In genomic region chr10:17756557-17757208, GRCh38 we compare ENCODE assay signal across 9 cellular contexts. TPM values are rescaled to one million over a fixed set of nuclear protein-coding genes. Genes with fewer than 3 reads are reported as not detected.
DNase-seq lines count a peak whose midpoint lies in the region; ATAC-seq and TF ChIP-seq lines count a peak whose summit lies in the region.
"Had no signal": no experiment of that assay in that cellular context is flagged by ENCODE, and none has a peak within 500 bp of the region (broad histone marks: within the 10 kb centered on the region; RNA-seq: fewer than 3 reads in every experiment).

No MANE protein-coding gene starts in this region.

- no peaks in the 10 kb centered on the region for H3K4me1 ChIP-seq in IMR-90 (ENCODE audit: control insufficient read depth, insufficient read depth, low read length)

- CTCF ChIA-PET in IMR-90 (lab: Yijun Ruan, JAX): no interaction called here

- no peak for TF ChIP-seq CTCF in GM13977 (IDR thresholded peaks at IDR 0.05; ENCODE audit: extremely low read depth, insufficient read depth, missing control alignments)
- no peak for TF ChIP-seq CTCF in IMR-90 (conservative IDR thresholded peaks at IDR 0.05; ENCODE audit: low read depth, low read length)
- no peak for TF ChIP-seq CTCF in foreskin fibroblast (IDR thresholded peaks at IDR 0.05; ENCODE audit: low read depth, low read length)

- H3K4ac ChIP-seq in IMR-90 (ENCODE audit: low read depth, low read length): no peak overlapping the region

- H3K27me3 ChIP-seq in IMR-90 (ENCODE audit: control insufficient read depth, insufficient read depth, low read length): peaks cover 3% of the 10 kb centered on the region; the same call in 1 of the 2 replicates

- TF ChIP-seq RAD21 in IMR-90 (IDR thresholded peaks at IDR 0.05; ENCODE audit: low read length): no peak

- no peak overlapping the region for H2BK120ac ChIP-seq in IMR-90 (ENCODE audit: low read depth, low read length)

- ATAC-seq in GM21528 (IDR thresholded peaks at IDR 0.05; ENCODE audit: low FRiP score, unreplicated experiment) (peak; percentile 91), IMR-90 (ENCODE audit: low read depth) (peak; percentile 21; the same call in 1 of the 2 replicates)

- no peaks in the 10 kb centered on the region for H4K20me1 ChIP-seq in IMR-90 (ENCODE audit: insufficient read depth, low read length)

- no peaks in the 10 kb centered on the region for H3K9me1 ChIP-seq in IMR-90 (ENCODE audit: insufficient read depth, low read length)

- H3K36me3 ChIP-seq in IMR-90 (ENCODE audit: control insufficient read depth, insufficient read depth, low read length): no peaks in the 10 kb centered on the region

- no peak overlapping the region for H2BK20ac ChIP-seq in IMR-90 (ENCODE audit: low read depth, low read length)

- no peak overlapping the region for H4K5ac ChIP-seq in IMR-90 (ENCODE audit: low read depth, low read length)

- in situ Hi-C loops in GM13977 (cut with MboI; ENCODE audit: low pct_unique_long_range_greater_than_20kb, low sequenced_read_pairs, unreplicated experiment) (no loop called here), IMR-90 (cut with MboI; ENCODE audit: low sequenced_read_pairs) (no loop called here), KBM-7 (cut with MboI; ENCODE audit: low pct_unique_long_range_greater_than_20kb, low sequenced_read_pairs) (no loop called here)

- DNase-seq in GM13977 (ENCODE audit: low spot score) (peak; percentile 76), IMR-90 (peak; percentile 22), foreskin fibroblast (no peak), AG08396 (ENCODE audit: low spot score) (no peak), KBM-7 (no peak)
- no peak for DNase-seq in stimulated activated CD4-positive, alpha-beta T cell treated with anti-CD3 and anti-CD28 coated beads, Interleukin-1b, Interleukin-23, amount 100 ng/mL, for 48 hours
- DNase-seq in activated T-cell treated with anti-CD3 and anti-CD28 coated beads, Interleukin-2, amount 50 U/mL, for 48 hours: no peak

- no peaks in the 10 kb centered on the region for H3K9me3 ChIP-seq in IMR-90 (ENCODE audit: control insufficient read depth, insufficient read depth, low read length)

- no TSS peak for BruUV-seq in IMR-90 (replicated peaks; lab: Mats Ljungman, UMichigan)

- no peak overlapping the region for H2BK15ac ChIP-seq in IMR-90 (ENCODE audit: low read depth, low read length)

- no peak overlapping the region for H3K27ac ChIP-seq in IMR-90 (ENCODE audit: insufficient read depth, low read length)
- H3K27ac ChIP-seq: epithelial cell of prostate had no signal

- TF ChIP-seq POLR2A in IMR-90 (IDR thresholded peaks at IDR 0.05; ENCODE audit: low read depth, low read length): no peak

- H3K23ac ChIP-seq in IMR-90 (ENCODE audit: low read depth, low read length): no peak overlapping the region

- no peak overlapping the region for H3K14ac ChIP-seq in IMR-90 (replicated peaks; ENCODE audit: low read depth, low read length)

- POLR2A ChIA-PET in IMR-90 (lab: Charles Lee; ENCODE audit: unreplicated experiment): no interaction called here

- H3K4me3 ChIP-seq in IMR-90 (ENCODE audit: insufficient read depth, low read depth, low read length) (no peak overlapping the region), foreskin fibroblast (ENCODE audit: low read depth in 1 of 2, low read length in 2 of 2) (peak overlapping the region; percentile 1)

- peak overlapping the region; percentile 57 for H2AFZ ChIP-seq in IMR-90 (replicated peaks; ENCODE audit: low read length, poor library complexity)

- WGBS in IMR-90 (ENCODE audit: extremely low coverage in 2 of 2, insufficient read length in 1 of 2), 2 experiments: no CpG with 5 or more reads among the region's 7 CpGs

- no peak overlapping the region for H2BK5ac ChIP-seq in IMR-90 (ENCODE audit: low read depth, low read length, poor library complexity, severe bottlenecking)

- no peak overlapping the region for H4K8ac ChIP-seq in IMR-90 (ENCODE audit: low read depth in 2 of 2, low read length in 2 of 2)

- H2AK9ac ChIP-seq in IMR-90 (replicated peaks; ENCODE audit: low read depth, low read length, poor library complexity): no peak overlapping the region

- no peak overlapping the region for H4K91ac ChIP-seq in IMR-90 (ENCODE audit: insufficient read depth, low read depth, low read length)

- intact Hi-C loops in IMR-90 (cut with micrococcal nuclease): no loop called here

- H3K79me1 ChIP-seq in IMR-90 (ENCODE audit: low read depth in 1 of 2, low read length in 2 of 2): no peaks in the 10 kb centered on the region

- peak overlapping the region; percentile 17; the same call in 1 of the 2 replicates for H3K4me2 ChIP-seq in IMR-90 (ENCODE audit: low read depth, low read length)

- H3K18ac ChIP-seq in IMR-90 (ENCODE audit: low read depth, low read length): no peak overlapping the region

- no peak overlapping the region for H2AK5ac ChIP-seq in IMR-90 (ENCODE audit: low read depth, low read length)

- no peak overlapping the region for H3K9ac ChIP-seq in IMR-90 (ENCODE audit: low read depth, low read length)

- dilution Hi-C loops in IMR-90 (cut with HindIII; ENCODE audit: low sequenced_read_pairs, unreplicated experiment): no loop called here

- no peak overlapping the region for H3K56ac ChIP-seq in IMR-90 (ENCODE audit: extremely low read depth, insufficient read depth, low read length)

TF ChIP-seq in IMR-90, 13 proteins besides CTCF, POLR2A, EP300 and RAD21:
- TF ChIP-seq MAZ (IDR thresholded peaks at IDR 0.05; ENCODE audit: borderline replicate concordance, low read depth, low read length): no peak

RNA-seq across cellular contexts. Expression of gene TMEM236, which starts 4.7 kb away (rescaled TPM):
- total RNA-seq in IMR-90 (2012; rRNA removed): not detected in 2 replicates
- polyA plus RNA-seq in IMR-90 (2012; rRNA removed): not detected in 2 replicates
- 0.01 TPM in 1 of 2 replicates, not detected in the other for polyA plus RNA-seq in IMR-90 (2012; cell fraction: cytosol; rRNA removed)
- polyA plus RNA-seq in IMR-90 (2012; cell fraction: nucleus; rRNA removed; ENCODE audit: low replicate concordance): 0.05 TPM in 1 of 2 replicates, not detected in the other

RNA-seq across cellular contexts. Expression of gene MRC1, which starts 52.5 kb away (rescaled TPM):
- total RNA-seq in IMR-90 (2012; rRNA removed): not detected in 2 replicates
- polyA plus RNA-seq in IMR-90 (2012; rRNA removed): not detected in 2 replicates
- polyA plus RNA-seq in IMR-90 (2012; cell fraction: cytosol; rRNA removed): not detected in 2 replicates
- polyA plus RNA-seq in IMR-90 (2012; cell fraction: nucleus; rRNA removed; ENCODE audit: low replicate concordance): not detected in 2 replicates

Comparison
In these comparisons a context has a peak if more than half of its experiments do, and no peak if none do; other contexts are left out.
1. DNase-seq: peak in GM13977 (single experiment) and IMR-90 (single experiment); none in foreskin fibroblast (0 of 2), AG08396 (single experiment), KBM-7 (single experiment), stimulated activated CD4-positive, alpha-beta T cell treated with anti-CD3 and anti-CD28 coated beads, Interleukin-1b, Interleukin-23, amount 100 ng/mL, for 48 hours (single experiment) and activated T-cell treated with anti-CD3 and anti-CD28 coated beads, Interleukin-2, amount 50 U/mL, for 48 hours (0 of 2).